In genomic region chr10:62159357-62159756, GRCh38 we compare ENCODE assay signal across 1 cellular context.
TF ChIP-seq lines count a peak whose summit lies in the region.

No MANE protein-coding gene starts in this region.

TF ChIP-seq in IMR-90, 13 proteins besides CTCF, POLR2A, EP300 and RAD21 (continued from another document):
- TF ChIP-seq ELK1 (IDR thresholded peaks at IDR 0.05; ENCODE audit: borderline replicate concordance, low read depth, low read length) (no peak), BHLHE40 (IDR thresholded peaks at IDR 0.05; ENCODE audit: low read depth, low read length) (no peak), MXI1 (IDR thresholded peaks at IDR 0.05; ENCODE audit: borderline replicate concordance, low read depth, low read length) (no peak), MAFK (IDR thresholded peaks at IDR 0.05; ENCODE audit: low read depth, low read length) (no peak), MAZ (IDR thresholded peaks at IDR 0.05; ENCODE audit: borderline replicate concordance, low read depth, low read length) (no peak), SMC3 (IDR thresholded peaks at IDR 0.05; ENCODE audit: low read depth, low read length) (no peak), RCOR1 (IDR thresholded peaks at IDR 0.05; ENCODE audit: insufficient replicate concordance, low read length) (no peak)
